Comparison of ENCODE assay signal across 2 cellular contexts in the genomic region with DNA sequence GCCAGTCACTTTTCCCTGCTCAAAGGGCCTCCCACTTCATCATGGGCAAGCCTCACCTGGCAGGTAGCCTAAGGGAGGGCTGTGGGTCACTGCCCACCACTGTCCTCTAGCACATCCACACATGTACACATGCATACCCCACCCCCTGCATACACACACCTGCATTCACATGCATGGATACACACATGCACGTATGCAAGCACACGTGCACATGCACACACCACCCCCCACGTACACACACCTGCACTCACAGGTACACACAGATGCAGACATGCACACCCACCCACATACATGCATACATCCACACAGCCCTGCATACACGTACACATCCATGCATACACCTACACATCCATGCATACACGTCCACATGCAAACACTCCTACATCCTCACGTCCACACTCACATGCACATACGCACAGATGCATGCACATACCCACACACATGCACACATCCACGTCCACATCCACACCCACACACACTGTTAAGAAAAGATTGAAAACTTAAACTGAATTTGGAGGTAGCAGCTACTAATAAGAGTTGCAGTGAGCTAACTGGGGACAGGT.
TF ChIP-seq lines count a peak whose summit lies in the region.

No MANE protein-coding gene starts in this region.

TF ChIP-seq in GM12891, 5 proteins besides CTCF, POLR2A, EP300 and RAD21:
- TF ChIP-seq TAF1 (IDR thresholded peaks at IDR 0.05; ENCODE audit: low read depth, low read length): no peak
- no peak for TF ChIP-seq POLR2AphosphoS5 (IDR thresholded peaks at IDR 0.05; ENCODE audit: low read depth, low read length)
- no peak for TF ChIP-seq SPI1 (IDR thresholded peaks at IDR 0.05; ENCODE audit: low read depth, low read length)
- TF ChIP-seq PAX5 (IDR thresholded peaks at IDR 0.05; ENCODE audit: insufficient read depth, low read length, severe bottlenecking): no peak
- no peak for TF ChIP-seq POU2F2 (IDR thresholded peaks at IDR 0.05; ENCODE audit: low read depth, low read length)

TF ChIP-seq in H1, 55 proteins besides CTCF, POLR2A, EP300 and RAD21:
- TF ChIP-seq RNF2 (IDR thresholded peaks at IDR 0.05; ENCODE audit: borderline replicate concordance, low read depth, low read length, missing control alignments, poor library complexity, severe bottlenecking) (no peak), EGR1 (IDR thresholded peaks at IDR 0.05; ENCODE audit: borderline replicate concordance, low read depth, low read length) (no peak), SP4 (IDR thresholded peaks at IDR 0.05; ENCODE audit: low read length) (no peak), CBX5 (IDR thresholded peaks at IDR 0.05; ENCODE audit: low read depth, low read length) (no peak), BCL11A (IDR thresholded peaks at IDR 0.05; ENCODE audit: low read depth in 2 of 2, low read length in 2 of 2) (no peak), MAFK (IDR thresholded peaks at IDR 0.05; ENCODE audit: low read depth, low read length) (no peak)
